17 cellular contexts compared by ENCODE assay signal in genomic region chr16:64539811-64540210, GRCh38.
DNase-seq lines count a peak whose midpoint lies in the region; ATAC-seq and TF ChIP-seq lines count a peak whose summit lies in the region.
"Had no signal": no experiment of that assay in that cellular context is flagged by ENCODE, and none has a peak within 500 bp of the region (broad histone marks: within the 10 kb centered on the region; RNA-seq: fewer than 3 reads in every experiment).

No MANE protein-coding gene starts in this region.

- H3K36me3 ChIP-seq in suprapubic skin = no peaks in the 10 kb centered on the region
- H3K36me3 ChIP-seq: BLaER1 treated with 17β-estradiol and CSF1 and Interleukin-3, amounts not matched to agents 10 nM and 100 nM had no signal

- TF ChIP-seq POLR2A in suprapubic skin (IDR thresholded peaks at IDR 0.05) = no peak

- H3K27ac ChIP-seq in suprapubic skin = no peak overlapping the region
- H3K27ac ChIP-seq: 22Rv1; A549; BLaER1 treated with 17β-estradiol and CSF1 and Interleukin-3, amounts not matched to agents 10 nM and 100 nM; C4-2B had no signal

- TF ChIP-seq CTCF in suprapubic skin (IDR thresholded peaks at IDR 0.05) = no peak

- TF ChIP-seq EP300 in suprapubic skin (IDR thresholded peaks at IDR 0.05) = no peak

- no peaks in the 10 kb centered on the region for H3K4me1 ChIP-seq in suprapubic skin
- H3K4me1 ChIP-seq: A549; BLaER1 treated with 17β-estradiol and CSF1 and Interleukin-3, amounts not matched to agents 10 nM and 100 nM; Caco-2 had no signal

- WGBS in suprapubic skin = 36% methylated on average over 4 of the region's 4 CpGs

- no peaks in the 10 kb centered on the region for H3K27me3 ChIP-seq in suprapubic skin
- H3K27me3 ChIP-seq: BLaER1 treated with 17β-estradiol and CSF1 and Interleukin-3, amounts not matched to agents 10 nM and 100 nM had no signal

- peak; percentile 14 for DNase-seq in ELF-1 (ENCODE audit: low read depth, low spot score)
- peak; percentile 53 for DNase-seq in posterior vena cava (ENCODE audit: low spot score)
- DNase-seq in NCI-H2029 treated with DMSO at 0.1 percent for 48 hours (lab: John Stamatoyannopoulos, UW) = no peak
- no peak for DNase-seq in suprapubic skin (ENCODE audit: low spot score in 2 of 2)
- DNase-seq: AML-193; Caco-2; Calu3; CD4-positive, alpha-beta T cell; CD8-positive, alpha-beta T cell; DMS79 treated with DMSO at 0.1 percent for 48 hours; GDM1 had no signal

- intact Hi-C loops in posterior vena cava (cut with DNase I) = no loop called here

- ATAC-seq in esophagus mucosa = peak; percentile 23
- ATAC-seq: A549; CD8-positive, alpha-beta T cell; GM12878 had no signal

- no peak overlapping the region for H3K4me3 ChIP-seq in suprapubic skin
- H3K4me3 ChIP-seq: A549; BLaER1 treated with 17β-estradiol and CSF1 and Interleukin-3, amounts not matched to agents 10 nM and 100 nM; GM12878 had no signal

- no peaks in the 10 kb centered on the region for H3K9me3 ChIP-seq in suprapubic skin
- H3K9me3 ChIP-seq: A549; BLaER1 treated with 17β-estradiol and CSF1 and Interleukin-3, amounts not matched to agents 10 nM and 100 nM; Caco-2 had no signal

Comparison
In these comparisons a context has a peak if more than half of its experiments do, and no peak if none do; other contexts are left out.
1. DNase-seq: peak in ELF-1 (single experiment) and posterior vena cava (single experiment); none in NCI-H2029 treated with DMSO at 0.1 percent for 48 hours (single experiment) and suprapubic skin (0 of 2).